ENCODE assay signal across 18 cellular contexts in genomic region chr5:156892223-156892622, GRCh38. TPM values are rescaled to one million over a fixed set of nuclear protein-coding genes. Genes with fewer than 3 reads are reported as not detected.
A peak's percentile ranks its signal among the peaks of the same experiment; 100 is the strongest.
DNase-seq lines count a peak whose midpoint lies in the region; ATAC-seq, FAIRE-seq and TF ChIP-seq lines count a peak whose summit lies in the region.
"Had no signal": no experiment of that assay in that cellular context is flagged by ENCODE, and none has a peak within 500 bp of the region (broad histone marks: within the 10 kb centered on the region; RNA-seq: fewer than 3 reads in every experiment).

No MANE protein-coding gene starts in this region.

- peak overlapping the region; percentile 45 for H3K27ac Mint-ChIP-seq in activated T-cell treated with anti-CD3 and anti-CD28 coated beads, Interleukin-2, amount 50 U/mL, for 72 hours
- peak overlapping the region; percentile 77 to 88 for H3K27ac Mint-ChIP-seq in activated naive CD4-positive, alpha-beta T cell treated with anti-CD3 and anti-CD28 coated beads, Interleukin-2, amount 50 U/mL, for 72 hours
- peak overlapping the region; percentile 18 for H3K27ac Mint-ChIP-seq in stimulated activated naive CD8-positive, alpha-beta T cell treated with anti-CD3 and anti-CD28 coated beads, Interleukin-15, Interleukin-2, amounts not matched to agents 100 ng/mL and 50 ng/mL, for 24 hours
- H3K27ac Mint-ChIP-seq: CD14-positive monocyte had no signal

- peaks cover 47% of the 10 kb centered on the region for H3K4me1 Mint-ChIP-seq in activated T-cell treated with anti-CD3 and anti-CD28 coated beads, Interleukin-2, amount 50 U/mL, for 72 hours (ENCODE audit: low read depth)
- H3K4me1 Mint-ChIP-seq in stimulated activated naive CD8-positive, alpha-beta T cell treated with anti-CD3 and anti-CD28 coated beads, Interleukin-15, Interleukin-2, amounts not matched to agents 100 ng/mL and 50 ng/mL, for 24 hours (ENCODE audit: low read depth) = peaks cover 27% of the 10 kb centered on the region
- H3K4me1 Mint-ChIP-seq: CD14-positive monocyte had no signal

- H3K27me3 ChIP-seq in Karpas-422 (ENCODE audit: low read length) = no peaks in the 10 kb centered on the region
- H3K27me3 ChIP-seq in trophoblast cell (ENCODE audit: insufficient read depth, low read length) = no peaks in the 10 kb centered on the region

- no peaks in the 10 kb centered on the region for H3K36me3 Mint-ChIP-seq in activated T-cell treated with anti-CD3 and anti-CD28 coated beads, Interleukin-2, amount 50 U/mL, for 72 hours (ENCODE audit: insufficient read depth in 2 of 2)
- peaks cover 5 to 15% of the 10 kb centered on the region in 2 donors for H3K36me3 Mint-ChIP-seq in activated naive CD4-positive, alpha-beta T cell treated with anti-CD3 and anti-CD28 coated beads, Interleukin-2, amount 50 U/mL, for 72 hours
- H3K36me3 Mint-ChIP-seq in stimulated activated naive CD8-positive, alpha-beta T cell treated with anti-CD3 and anti-CD28 coated beads, Interleukin-15, Interleukin-2, amounts not matched to agents 100 ng/mL and 50 ng/mL, for 24 hours (ENCODE audit: low read depth) = no peaks in the 10 kb centered on the region
- H3K36me3 Mint-ChIP-seq: CD14-positive monocyte had no signal

- no peak overlapping the region for H4K12ac ChIP-seq in trophoblast cell (ENCODE audit: low read depth, low read length)

- H3K27ac ChIP-seq in Karpas-422 (ENCODE audit: low read length) (no peak overlapping the region), trophoblast cell (ENCODE audit: low read depth, low read length) (no peak overlapping the region)

- no peak for TF ChIP-seq POLR2A in GM12892 (IDR thresholded peaks at IDR 0.05; ENCODE audit: low read depth, low read length)

- H4K20me1 ChIP-seq in Karpas-422 (ENCODE audit: insufficient read depth, low read depth, low read length) = no peaks in the 10 kb centered on the region

- H3K9ac ChIP-seq in Karpas-422 (ENCODE audit: low read length) = no peak overlapping the region
- no peak overlapping the region for H3K9ac ChIP-seq in trophoblast cell (ENCODE audit: low read length)

- H3K23ac ChIP-seq in trophoblast cell (ENCODE audit: low read length) = no peak overlapping the region

- no peaks in the 10 kb centered on the region for H3K9me3 ChIP-seq in Karpas-422 (ENCODE audit: low read length)
- no peaks in the 10 kb centered on the region for H3K9me3 ChIP-seq in trophoblast cell (ENCODE audit: insufficient read depth, low read depth, low read length)
- H3K9me3 ChIP-seq: HAP-1 had no signal

- no peak for DNase-seq in activated T-cell treated with anti-CD3 and anti-CD28 coated beads, Interleukin-2, amount 50 U/mL, for 72 hours
- DNase-seq in activated T-cell treated with anti-CD3 and anti-CD28 coated beads for 4 hours = no peak
- DNase-seq in Karpas-422 = no peak
- no peak for DNase-seq in activated naive CD4-positive, alpha-beta T cell treated with anti-CD3 and anti-CD28 coated beads, Interleukin-2, amount 50 U/mL, for 72 hours (ENCODE audit: low spot score in 2 of 2)
- DNase-seq in trophoblast cell = no peak
- DNase-seq in GM12892 (ENCODE audit: insufficient read length) = no peak
- DNase-seq: activated CD4-positive, alpha-beta T cell treated with anti-CD3 and anti-CD28 coated beads, Interleukin-2, amount 50 U/mL, for 4 hours; effector CD4-positive, alpha-beta T cell; NCI-H1105; NCI-H774; retina had no signal

- FAIRE-seq in GM12892 (lab: Jason Lieb, UNC) = no peak
- FAIRE-seq: astrocyte, frontal cortex had no signal

- H3K4me2 ChIP-seq in Karpas-422 (ENCODE audit: low read depth, low read length, poor library complexity, severe bottlenecking) (no peak overlapping the region), trophoblast cell (ENCODE audit: low read length) (no peak overlapping the region)

- no peaks in the 10 kb centered on the region for H3K9me3 Mint-ChIP-seq in activated T-cell treated with anti-CD3 and anti-CD28 coated beads, Interleukin-2, amount 50 U/mL, for 72 hours
- H3K9me3 Mint-ChIP-seq in activated naive CD4-positive, alpha-beta T cell treated with anti-CD3 and anti-CD28 coated beads, Interleukin-2, amount 50 U/mL, for 72 hours = peaks cover 0 to 4% of the 10 kb centered on the region in 2 donors
- H3K9me3 Mint-ChIP-seq in stimulated activated naive CD8-positive, alpha-beta T cell treated with anti-CD3 and anti-CD28 coated beads, Interleukin-15, Interleukin-2, amounts not matched to agents 100 ng/mL and 50 ng/mL, for 24 hours = no peaks in the 10 kb centered on the region
- H3K9me3 Mint-ChIP-seq: CD14-positive monocyte had no signal

- no peak overlapping the region for H3K4ac ChIP-seq in trophoblast cell (ENCODE audit: low read depth, low read length)

- no peak overlapping the region for H2BK5ac ChIP-seq in trophoblast cell (ENCODE audit: low read depth, low read length, poor library complexity)

- H2AFZ ChIP-seq in Karpas-422 (ENCODE audit: low read length) (0 out of 2 replicates have a peak overlapping the region, but pooled peaks have one; percentile 5), trophoblast cell (ENCODE audit: insufficient read depth, low read length, poor library complexity) (no peak overlapping the region)

- H3K9me2 ChIP-seq in Karpas-422 (replicated peaks; ENCODE audit: insufficient read depth, low read length) = no peaks in the 10 kb centered on the region

- no peaks in the 10 kb centered on the region for H3K79me1 ChIP-seq in trophoblast cell (ENCODE audit: low read length)

- H4K8ac ChIP-seq in trophoblast cell (ENCODE audit: low read depth, low read length) = no peak overlapping the region

- H3K79me2 ChIP-seq in Karpas-422 (ENCODE audit: low read length) (no peaks in the 10 kb centered on the region), trophoblast cell (ENCODE audit: control insufficient read depth, insufficient read depth, low read length, poor library complexity) (no peaks in the 10 kb centered on the region)

- H2AK5ac ChIP-seq in trophoblast cell (ENCODE audit: low read length) = no peak overlapping the region

- no peak overlapping the region for H3K4me3 ChIP-seq in Karpas-422 (ENCODE audit: low read length)
- H3K4me3 ChIP-seq in trophoblast cell (ENCODE audit: low read depth, low read length) = no peak overlapping the region
- H3K4me3 ChIP-seq: HAP-1 had no signal

- no peak overlapping the region for H3K14ac ChIP-seq in trophoblast cell (ENCODE audit: low read length)

- H2BK12ac ChIP-seq in trophoblast cell (ENCODE audit: low read length) = no peak overlapping the region

- no peak overlapping the region for H4K91ac ChIP-seq in trophoblast cell (ENCODE audit: low read depth, low read length)

- no peak overlapping the region for H2BK120ac ChIP-seq in trophoblast cell (ENCODE audit: insufficient read depth, low read length, poor library complexity)

- no CpG with 5 or more reads among the region's 1 CpG for WGBS in trophoblast cell (ENCODE audit: extremely low coverage, insufficient coverage, insufficient read length)

- no peak overlapping the region for H3K18ac ChIP-seq in trophoblast cell (ENCODE audit: low read length)

- no peaks in the 10 kb centered on the region for H3K27me3 Mint-ChIP-seq in activated T-cell treated with anti-CD3 and anti-CD28 coated beads, Interleukin-2, amount 50 U/mL, for 72 hours (ENCODE audit: low read depth)
- peaks cover under 1% of the 10 kb centered on the region for H3K27me3 Mint-ChIP-seq in stimulated activated naive CD8-positive, alpha-beta T cell treated with anti-CD3 and anti-CD28 coated beads, Interleukin-15, Interleukin-2, amounts not matched to agents 100 ng/mL and 50 ng/mL, for 24 hours

- peak; percentile 30 to 63 for ATAC-seq in activated T-cell treated with anti-CD3 and anti-CD28 coated beads, Interleukin-2, amount 50 U/mL, for 72 hours (replicated peaks in 1 of 2)
- ATAC-seq in activated naive CD4-positive, alpha-beta T cell treated with anti-CD3 and anti-CD28 coated beads, Interleukin-2, amount 50 U/mL, for 72 hours = peak; percentile 72 to 79
- ATAC-seq in HG02763 (IDR thresholded peaks at IDR 0.05; ENCODE audit: unreplicated experiment) = no peak

- no peaks in the 10 kb centered on the region for H3K36me3 ChIP-seq in Karpas-422 (ENCODE audit: insufficient read depth, low read length)
- no peaks in the 10 kb centered on the region for H3K36me3 ChIP-seq in trophoblast cell (ENCODE audit: control insufficient read depth in 1 of 2, insufficient read depth in 2 of 2, low read length in 2 of 2)
- H3K36me3 ChIP-seq: HAP-1 had no signal

- H3K4me1 ChIP-seq in Karpas-422 (ENCODE audit: low read length) (no peaks in the 10 kb centered on the region), trophoblast cell (ENCODE audit: control insufficient read depth in 1 of 2, insufficient read depth in 2 of 2, low read length in 2 of 2) (no peaks in the 10 kb centered on the region)
- H3K4me1 ChIP-seq: HAP-1 had no signal

- peak overlapping the region in 1 of 2 donors; percentile 6 for H3K4me3 Mint-ChIP-seq in activated T-cell treated with anti-CD3 and anti-CD28 coated beads, Interleukin-2, amount 50 U/mL, for 72 hours
- H3K4me3 Mint-ChIP-seq in stimulated activated naive CD8-positive, alpha-beta T cell treated with anti-CD3 and anti-CD28 coated beads, Interleukin-15, Interleukin-2, amounts not matched to agents 100 ng/mL and 50 ng/mL, for 24 hours = no peak overlapping the region
- H3K4me3 Mint-ChIP-seq: CD14-positive monocyte had no signal

RNA-seq across cellular contexts. Expression of gene PPP1R2B, which starts 42.1 kb away (rescaled TPM):
- total RNA-seq in activated T-cell treated with anti-CD3 and anti-CD28 coated beads, Interleukin-2, amount 50 U/mL, for 72 hours = under 1 TPM; 0.34 to 0.42 TPM
- not detected in 2 replicates for total RNA-seq in Karpas-422 (2014; rRNA removed; shearing (Covaris generic); ENCODE audit: low replicate concordance)
- total RNA-seq in activated naive CD4-positive, alpha-beta T cell treated with anti-CD3 and anti-CD28 coated beads, Interleukin-2, amount 50 U/mL, for 72 hours = under 1 TPM; 0.57 to 0.72 TPM
- 0.03 TPM in 1 of 2 replicates, not detected in the other for polyA plus RNA-seq in trophoblast cell (2013)
- not detected for polyA plus RNA-seq in GM12892 (2012; ENCODE audit: missing spikeins)
- total RNA-seq: astrocyte, frontal cortex, kidney epithelial cell had no signal

Comparison
In these comparisons a context has a peak if more than half of its experiments do, and no peak if none do; other contexts are left out.
1. H3K27ac Mint-ChIP-seq: peak in every context shown above with its lines; median percentile 82 in activated naive CD4-positive, alpha-beta T cell treated with anti-CD3 and anti-CD28 coated beads, Interleukin-2, amount 50 U/mL, for 72 hours; 45 in activated T-cell treated with anti-CD3 and anti-CD28 coated beads, Interleukin-2, amount 50 U/mL, for 72 hours; 18 in stimulated activated naive CD8-positive, alpha-beta T cell treated with anti-CD3 and anti-CD28 coated beads, Interleukin-15, Interleukin-2, amounts not matched to agents 100 ng/mL and 50 ng/mL, for 24 hours.